Comparison of ENCODE assay signal across 22 cellular contexts in the genomic region with DNA sequence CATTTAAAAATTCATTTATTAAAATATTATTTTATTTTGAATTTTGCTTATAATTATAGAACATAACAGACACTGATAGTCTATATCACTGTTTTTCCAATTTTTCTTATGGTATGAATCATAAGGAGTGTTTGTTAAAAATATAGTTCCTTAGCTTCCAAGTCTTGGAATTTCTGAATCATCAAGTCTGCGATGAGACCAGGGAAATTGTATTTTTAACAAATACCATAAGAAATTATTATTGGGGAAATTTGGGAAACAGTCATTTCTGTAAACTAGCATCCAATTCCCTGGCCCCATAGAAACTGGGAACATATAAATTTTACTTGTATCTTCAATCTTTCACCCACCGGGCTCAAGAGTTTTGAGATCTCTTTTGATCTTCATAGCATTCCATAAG. TPM values are rescaled to one million over a fixed set of nuclear protein-coding genes. Genes with fewer than 3 reads are reported as not detected.
DNase-seq lines count a peak whose midpoint lies in the region; ATAC-seq and TF ChIP-seq lines count a peak whose summit lies in the region.
"Had no signal": no experiment of that assay in that cellular context is flagged by ENCODE, and none has a peak within 500 bp of the region (broad histone marks: within the 10 kb centered on the region; RNA-seq: fewer than 3 reads in every experiment).

No MANE protein-coding gene starts in this region.

- peak overlapping the region; percentile 25 for H3K4me3 Mint-ChIP-seq in chondrocyte (ENCODE audit: unreplicated experiment)

- no peaks in the 10 kb centered on the region for H3K9me3 Mint-ChIP-seq in chondrocyte (ENCODE audit: low read depth)

- H3K9me3 ChIP-seq in IMR-90 (ENCODE audit: control insufficient read depth, insufficient read depth, low read length) (no peaks in the 10 kb centered on the region), stomach (no peaks in the 10 kb centered on the region)

- no peaks in the 10 kb centered on the region for H3K27me3 Mint-ChIP-seq in chondrocyte (ENCODE audit: low read depth)

- no peak overlapping the region for H2BK20ac ChIP-seq in IMR-90 (ENCODE audit: low read depth, low read length)

- no peaks in the 10 kb centered on the region for H3K9me1 ChIP-seq in IMR-90 (ENCODE audit: insufficient read depth, low read length)

- WGBS in IMR-90 (ENCODE audit: extremely low coverage in 2 of 2, insufficient read length in 1 of 2), 2 experiments = no CpG with 5 or more reads among the region's 2 CpGs
- 77 to 91% (median 89%) methylated on average over 2 of the region's 2 CpGs for WGBS in stomach, 5 donors

- H3K27ac ChIP-seq in IMR-90 (ENCODE audit: insufficient read depth, low read length) (no peak overlapping the region), stomach (no peak overlapping the region)
- H3K27ac ChIP-seq: C4-2B, HL-60, SK-N-MC had no signal

- H3K56ac ChIP-seq in IMR-90 (ENCODE audit: extremely low read depth, insufficient read depth, low read length) = no peak overlapping the region

- no peak overlapping the region; the same call in 1 of the 2 replicates for H3K4me2 ChIP-seq in IMR-90 (ENCODE audit: low read depth, low read length)

- H2AFZ ChIP-seq in IMR-90 (replicated peaks; ENCODE audit: low read length, poor library complexity) = no peak overlapping the region

- H3K23ac ChIP-seq in IMR-90 (ENCODE audit: low read depth, low read length) = no peak overlapping the region

- TF ChIP-seq CTCF in IMR-90 (conservative IDR thresholded peaks at IDR 0.05; ENCODE audit: low read depth, low read length) (no peak), chondrocyte (IDR thresholded peaks at IDR 0.05) (no peak), stomach (IDR thresholded peaks at IDR 0.05) (no peak)

- no peak overlapping the region for H3K9ac ChIP-seq in IMR-90 (ENCODE audit: low read depth, low read length)

- no peaks in the 10 kb centered on the region for H3K36me3 Mint-ChIP-seq in chondrocyte (ENCODE audit: low read depth)

- H3K14ac ChIP-seq in IMR-90 (replicated peaks; ENCODE audit: low read depth, low read length) = no peak overlapping the region; the same call in 1 of the 2 replicates

- H4K91ac ChIP-seq in IMR-90 (ENCODE audit: insufficient read depth, low read depth, low read length) = no peak overlapping the region

- no peak for TF ChIP-seq RAD21 in IMR-90 (IDR thresholded peaks at IDR 0.05; ENCODE audit: low read length)

- dilution Hi-C loops in IMR-90 (cut with HindIII; ENCODE audit: low sequenced_read_pairs, unreplicated experiment) = no loop called here

- peak overlapping the region; percentile 75 for H3K27ac Mint-ChIP-seq in chondrocyte (ENCODE audit: unreplicated experiment)

- TF ChIP-seq POLR2A in IMR-90 (IDR thresholded peaks at IDR 0.05; ENCODE audit: low read depth, low read length) (no peak), stomach (IDR thresholded peaks at IDR 0.05) (no peak)

- no peak overlapping the region; the same call in 1 of the 2 replicates for H3K18ac ChIP-seq in IMR-90 (ENCODE audit: low read depth, low read length)

- 0 out of 3 replicates have a peak overlapping the region, but pooled peaks have one; percentile 6 for H2BK15ac ChIP-seq in IMR-90 (ENCODE audit: low read depth, low read length)

- peak overlapping the region; percentile 2 for H2BK5ac ChIP-seq in IMR-90 (ENCODE audit: low read depth, low read length, poor library complexity, severe bottlenecking)

- H3K79me1 ChIP-seq in IMR-90 (ENCODE audit: low read depth in 1 of 2, low read length in 2 of 2) = no peaks in the 10 kb centered on the region

- BruUV-seq in IMR-90 (replicated peaks; lab: Mats Ljungman, UMichigan) = no TSS peak

- ATAC-seq in IMR-90 (ENCODE audit: low read depth) (no peak), GM21447 (IDR thresholded peaks at IDR 0.05; ENCODE audit: unreplicated experiment) (no peak), GM19452 (IDR thresholded peaks at IDR 0.05; ENCODE audit: unreplicated experiment) (no peak)
- ATAC-seq: Panc1, Right ventricle myocardium inferior had no signal

- no peak overlapping the region for H3K4ac ChIP-seq in IMR-90 (ENCODE audit: low read depth, low read length)

- H3K4me1 Mint-ChIP-seq in chondrocyte (ENCODE audit: low read depth) = peaks cover 25% of the 10 kb centered on the region

- H3K27me3 ChIP-seq in IMR-90 (ENCODE audit: control insufficient read depth, insufficient read depth, low read length) (no peaks in the 10 kb centered on the region), stomach (no peaks in the 10 kb centered on the region)

- no peak overlapping the region for H2AK9ac ChIP-seq in IMR-90 (replicated peaks; ENCODE audit: low read depth, low read length, poor library complexity)

- no peak for TF ChIP-seq EP300 in stomach (IDR thresholded peaks at IDR 0.05)

- POLR2A ChIA-PET in IMR-90 (lab: Charles Lee; ENCODE audit: unreplicated experiment) = no interaction called here

- H2AK5ac ChIP-seq in IMR-90 (ENCODE audit: low read depth, low read length) = no peak overlapping the region

- in situ Hi-C loops in IMR-90 (cut with MboI; ENCODE audit: low sequenced_read_pairs) = no loop called here

- H4K8ac ChIP-seq in IMR-90 (ENCODE audit: low read depth in 2 of 2, low read length in 2 of 2) = peak overlapping the region in 1 of 2 experiments; percentile 35; a peak in 1 of 4 replicates

- CTCF ChIA-PET in IMR-90 (lab: Yijun Ruan, JAX) = interaction anchor here (0.7 kb wide), 1 partner anchor 9 kb away, joined by 3 read pairs; no protein-coding TSS in a partner anchor

- no peak overlapping the region for H2BK120ac ChIP-seq in IMR-90 (ENCODE audit: low read depth, low read length)

- peak; percentile 54 for DNase-seq in AG08396 (ENCODE audit: low spot score)
- DNase-seq in IMR-90 = peak; percentile 75
- no peak for DNase-seq in chondrocyte (ENCODE audit: low spot score)
- DNase-seq in hepatic stellate cell (ENCODE audit: low spot score) = peak; percentile 66
- no peak for DNase-seq in NCI-H69 (lab: John Stamatoyannopoulos, UW)
- no peak for DNase-seq in stomach
- DNase-seq: 8988T, COR-L47, GOT3, KBM-7, NCI-H1105 treated with DMSO at 0.1 percent for 48 hours, NCI-H1930, NCI-H2171, NCI-H446 treated with DMSO at 0.1 percent for 48 hours, NCI-H774 had no signal

- H4K5ac ChIP-seq in IMR-90 (ENCODE audit: low read depth, low read length) = no peak overlapping the region; the same call in 1 of the 2 replicates

- H3K4me1 ChIP-seq in IMR-90 (ENCODE audit: control insufficient read depth, insufficient read depth, low read length) = peaks cover 2% of the 10 kb centered on the region; the same call in 1 of the 2 replicates
- H3K4me1 ChIP-seq in stomach = no peaks in the 10 kb centered on the region

- no peaks in the 10 kb centered on the region for H4K20me1 ChIP-seq in IMR-90 (ENCODE audit: insufficient read depth, low read length)

- intact Hi-C loops in IMR-90 (cut with micrococcal nuclease) = no loop called here
- intact Hi-C loops in stomach (cut with DNase I; ENCODE audit: low total_unique reads) = no loop called here

- no peak overlapping the region for H3K4me3 ChIP-seq in IMR-90 (ENCODE audit: insufficient read depth, low read depth, low read length)
- H3K4me3 ChIP-seq in stomach = no peak overlapping the region
- H3K4me3 ChIP-seq: SK-N-MC had no signal

- H3K36me3 ChIP-seq in IMR-90 (ENCODE audit: control insufficient read depth, insufficient read depth, low read length) = no peaks in the 10 kb centered on the region
- no peaks in the 10 kb centered on the region for H3K36me3 ChIP-seq in stomach

TF ChIP-seq in IMR-90, 13 proteins besides CTCF, POLR2A, EP300 and RAD21:
- TF ChIP-seq CEBPB (IDR thresholded peaks at IDR 0.05; ENCODE audit: low read depth, low read length) (no peak), BHLHE40 (IDR thresholded peaks at IDR 0.05; ENCODE audit: low read depth, low read length) (no peak), FOS (IDR thresholded peaks at IDR 0.05; ENCODE audit: low read depth, low read length) (0 out of 2 replicates have a peak, but pooled peaks have one; percentile 44)

RNA-seq across cellular contexts. Expression of gene PICALM, which starts 38.0 kb away (rescaled TPM):
- total RNA-seq in IMR-90 (2012; rRNA removed) (441 and 453 TPM in 2 replicates), chondrocyte (319 to 358 TPM (median 328 TPM) in 3 replicates), stomach (100 to 1,000 TPM; 148 to 687 (median 267) TPM)
- polyA plus RNA-seq in IMR-90 (2012; rRNA removed) (214 and 235 TPM in 2 replicates), stomach (10 to 100 TPM; 35.1 to 57.0 (median 52.8) TPM)
- 75.0 and 88.4 TPM in 2 replicates for polyA plus RNA-seq in IMR-90 (2012; cell fraction: cytosol; rRNA removed)
- 42.1 and 341 TPM in 2 replicates for polyA plus RNA-seq in IMR-90 (2012; cell fraction: nucleus; rRNA removed; ENCODE audit: low replicate concordance)

Comparison
In these comparisons a context has a peak if more than half of its experiments do, and no peak if none do; other contexts are left out.
1. DNase-seq: peak in AG08396 (single experiment), IMR-90 (single experiment) and hepatic stellate cell (single experiment); none in chondrocyte (single experiment), NCI-H69 (single experiment) and stomach (single experiment).